In genomic region chr3:136251511-136251910, GRCh38 we compare ENCODE assay signal across 1 cellular context.
TF ChIP-seq lines count a peak whose summit lies in the region.

No MANE protein-coding gene starts in this region.

TF ChIP-seq in K562, 482 proteins besides CTCF, POLR2A, EP300 and RAD21 (continued from another document):
- TF ChIP-seq ARID4B (CRISPR knock-in tag; IDR thresholded peaks at IDR 0.05) (no peak), CEBPB (tag; IDR thresholded peaks at IDR 0.05) (peak; percentile 68)
TF ChIP-seq in K562: peak in this region for 3.
